In genomic region chr14:33897382-33897781, GRCh38 we compare ENCODE assay signal across 20 cellular contexts.
"Had no signal": no experiment of that assay in that cellular context is flagged by ENCODE, and none has a peak within 500 bp of the region (broad histone marks: within the 10 kb centered on the region; RNA-seq: fewer than 3 reads in every experiment).

No MANE protein-coding gene starts in this region.

- H3K9ac ChIP-seq: neural progenitor cell had no signal

- DNase-seq: cortex of kidney; effector CD8-positive, alpha-beta T cell; foreskin melanocyte; hypothalamus; lower lobe of right lung; mesenchymal stem cell; midbrain; nucleus accumbens; ovary; small intestine; stimulated activated CD4-positive, alpha-beta T cell treated with anti-CD3 and anti-CD28 coated beads, Interleukin-12 subunit alpha, Interleukin-12 subunit beta, amount 100 ng/mL, for 4 hours; stimulated activated naive CD4-positive, alpha-beta T cell; stomach; tibial artery; upper lobe of left lung; uterus had no signal

- ATAC-seq: left lobe of liver; lower lobe of right lung; natural killer cell treated with Interleukin-12 subunit alpha and Interleukin-12 subunit beta and Interleukin-15 and Interleukin-18, amount 100 ng/mL, for 72 hours had no signal

- H3K4me3 ChIP-seq: dorsolateral prefrontal cortex, lower lobe of right lung, neural progenitor cell, ovary, stomach, tibial artery, upper lobe of left lung, uterus had no signal

- H3K27me3 ChIP-seq: dorsolateral prefrontal cortex, neural progenitor cell, ovary, stomach, upper lobe of left lung, uterus had no signal

- H3K27ac ChIP-seq: dorsolateral prefrontal cortex, lower lobe of right lung, neural progenitor cell, ovary, stomach, tibial artery, upper lobe of left lung, uterus had no signal

- H3K36me3 ChIP-seq: lower lobe of right lung, neural progenitor cell, ovary, stomach, tibial artery, upper lobe of left lung, uterus had no signal

- H3K4me1 ChIP-seq: lower lobe of right lung, neural progenitor cell, tibial artery, upper lobe of left lung, uterus had no signal

- H2AFZ ChIP-seq: neural progenitor cell had no signal

- H3K4me2 ChIP-seq: neural progenitor cell had no signal

- H3K9me3 ChIP-seq: ovary, upper lobe of left lung, uterus had no signal
